Comparison of ENCODE assay signal across 31 cellular contexts in the genomic region with DNA sequence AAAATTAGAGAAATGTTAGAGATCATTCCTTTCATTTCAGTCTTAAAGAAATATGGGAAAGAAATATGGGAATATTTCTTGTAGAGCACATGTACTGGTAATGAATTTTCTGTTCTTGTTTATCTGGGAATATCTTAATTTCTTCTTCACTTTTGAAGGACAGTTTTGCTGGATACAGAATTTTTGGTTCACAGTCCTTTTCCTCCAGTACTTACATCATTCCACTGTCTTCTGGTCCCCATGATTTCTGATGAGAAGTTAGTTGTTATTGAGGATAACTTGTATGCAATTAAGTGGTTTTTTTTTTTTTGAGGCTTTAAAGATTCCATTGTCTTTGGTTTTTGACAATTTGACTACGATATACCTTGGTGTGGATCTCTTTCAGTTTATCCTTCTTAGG. TPM values are rescaled to one million over a fixed set of nuclear protein-coding genes. Genes with fewer than 3 reads are reported as not detected.
"Had no signal": no experiment of that assay in that cellular context is flagged by ENCODE, and none has a peak within 500 bp of the region (broad histone marks: within the 10 kb centered on the region; RNA-seq: fewer than 3 reads in every experiment).

No MANE protein-coding gene starts in this region.

- H3K4me3 Mint-ChIP-seq: stimulated activated effector memory CD8-positive, alpha-beta T cell treated with anti-CD3 and anti-CD28 coated beads, Interleukin-12 subunit alpha, Interleukin-12 subunit beta, amount 100 ng/mL, for 72 hours; stimulated activated memory B cell treated with anti-CD40 and anti-IgM and Interleukin-4, amounts not matched to agents 10 μg/mL and 1 μg/mL and 100 μg/mL, for 72 hours; stimulated activated naive B cell treated with anti-CD40 and anti-IgM and Interleukin-4, amounts not matched to agents 10 μg/mL and 1 μg/mL and 100 μg/mL, for 72 hours; stimulated activated naive CD8-positive, alpha-beta T cell treated with anti-CD3 and anti-CD28 coated beads, Interleukin-15, amount 100 ng/mL, for 72 hours; stimulated activated naive CD8-positive, alpha-beta T cell treated with anti-CD3 and anti-CD28 coated beads, Interleukin-15, Interleukin-2, amounts not matched to agents 100 ng/mL and 50 ng/mL, for 24 hours; type B pancreatic cell had no signal

- H3K27me3 ChIP-seq: suprapubic skin, testis, thyroid gland, tibial nerve, transverse colon, upper lobe of left lung, upper lobe of right lung, uterus, vagina had no signal

- H3K36me3 Mint-ChIP-seq: stimulated activated effector memory CD8-positive, alpha-beta T cell treated with anti-CD3 and anti-CD28 coated beads, Interleukin-12 subunit alpha, Interleukin-12 subunit beta, amount 100 ng/mL, for 72 hours; type B pancreatic cell had no signal

- H3K9me3 Mint-ChIP-seq: type B pancreatic cell had no signal

- DNase-seq: stimulated activated CD4-positive, alpha-beta T cell treated with anti-CD3 and anti-CD28 coated beads, Interleukin-2, amount 100 ng/mL, for 48 hours; stimulated activated CD4-positive, alpha-beta T cell treated with anti-CD3 and anti-CD28 coated beads, Interleukin-4, amount 100 ng/mL, for 1 hour; stimulated activated CD4-positive, alpha-beta T cell treated with anti-CD3 and anti-CD28 coated beads, Interleukin-4, amount 100 ng/mL, for 24 hours; stimulated activated CD4-positive, alpha-beta T cell treated with anti-CD3 and anti-CD28 coated beads, Interleukin-4, amount 100 ng/mL, for 4 hours; stimulated activated CD8-positive, alpha-beta memory T cell treated with anti-CD3 and anti-CD28 coated beads, Interleukin-4, amount 100 ng/mL, for 48 hours; stimulated activated naive B cell treated with anti-CD40 and anti-IgM and Interleukin-4, amounts not matched to agents 10 μg/mL and 1 μg/mL and 100 μg/mL, for 72 hours; stimulated activated naive CD4-positive, alpha-beta T cell; stimulated activated naive CD4-positive, alpha-beta T cell treated with Interleukin-2 at 50 U/mL for 16 hours; stimulated activated naive CD8-positive, alpha-beta T cell treated with anti-CD3 and anti-CD28 coated beads, Interleukin-15, amount 100 ng/mL, for 72 hours; stimulated activated naive CD8-positive, alpha-beta T cell treated with anti-CD3 and anti-CD28 coated beads, Interleukin-15, Interleukin-2, amounts not matched to agents 100 U/mL and 50 U/mL, for 24 hours; stomach; substantia nigra; testis; thyroid gland; tibial artery; transverse colon; trophoblast cell; upper lobe of left lung; upper lobe of right lung; uterus had no signal

- H3K36me3 ChIP-seq: stomach, suprapubic skin, thoracic aorta, thyroid gland, tibial artery, tibial nerve, transverse colon, upper lobe of left lung, upper lobe of right lung, uterus, vagina had no signal

- H3K27me3 Mint-ChIP-seq: stimulated activated memory B cell treated with anti-CD40 and anti-IgM and Interleukin-4, amounts not matched to agents 10 μg/mL and 1 μg/mL and 100 μg/mL, for 72 hours; stimulated activated naive B cell treated with anti-CD40 and anti-IgM and Interleukin-4, amounts not matched to agents 10 μg/mL and 1 μg/mL and 100 μg/mL, for 72 hours; stimulated activated naive CD8-positive, alpha-beta T cell treated with anti-CD3 and anti-CD28 coated beads, Interleukin-15, amount 100 ng/mL, for 72 hours; stimulated activated naive CD8-positive, alpha-beta T cell treated with anti-CD3 and anti-CD28 coated beads, Interleukin-15, Interleukin-2, amounts not matched to agents 100 ng/mL and 50 ng/mL, for 24 hours had no signal

- H3K27ac Mint-ChIP-seq: stimulated activated effector memory CD8-positive, alpha-beta T cell treated with anti-CD3 and anti-CD28 coated beads, Interleukin-12 subunit alpha, Interleukin-12 subunit beta, amount 100 ng/mL, for 72 hours; stimulated activated memory B cell treated with anti-CD40 and anti-IgM and Interleukin-4, amounts not matched to agents 10 μg/mL and 1 μg/mL and 100 μg/mL, for 72 hours; stimulated activated naive CD8-positive, alpha-beta T cell treated with anti-CD3 and anti-CD28 coated beads, Interleukin-15, amount 100 ng/mL, for 72 hours; type B pancreatic cell had no signal

- H3K4me3 ChIP-seq: stomach, suprapubic skin, testis, thoracic aorta, thyroid gland, tibial artery, tibial nerve, transverse colon, upper lobe of left lung, upper lobe of right lung, uterus, vagina had no signal

- ATAC-seq: stimulated activated effector memory CD8-positive, alpha-beta T cell treated with anti-CD3 and anti-CD28 coated beads, Interleukin-12 subunit alpha, Interleukin-12 subunit beta, amount 100 ng/mL, for 72 hours; stimulated activated memory B cell treated with anti-CD40 and anti-IgM and Interleukin-4, amounts not matched to agents 10 μg/mL and 1 μg/mL and 100 μg/mL, for 72 hours; stimulated activated naive B cell treated with anti-CD40 and anti-IgM and Interleukin-4, amounts not matched to agents 10 μg/mL and 1 μg/mL and 100 μg/mL, for 72 hours; stimulated activated naive CD8-positive, alpha-beta T cell treated with anti-CD3 and anti-CD28 coated beads, Interleukin-15, amount 100 ng/mL, for 72 hours; stimulated activated naive CD8-positive, alpha-beta T cell treated with anti-CD3 and anti-CD28 coated beads, Interleukin-15, Interleukin-2, amounts not matched to agents 100 U/mL and 50 U/mL, for 24 hours; upper lobe of right lung had no signal

- H3K27ac ChIP-seq: stomach, suprapubic skin, testis, thoracic aorta, thyroid gland, tibial artery, tibial nerve, transverse colon, upper lobe of right lung, uterus, vagina had no signal

- FAIRE-seq: urothelium cell line had no signal

- H3K4me1 ChIP-seq: stomach, suprapubic skin, testis, thyroid gland, tibial artery, tibial nerve, transverse colon, upper lobe of left lung, upper lobe of right lung, uterus, vagina had no signal

- H3K9me3 ChIP-seq: testis, thyroid gland, transverse colon, upper lobe of right lung, uterus, vagina had no signal

RNA-seq across cellular contexts. Expression of a gene that starts 11.0 kb away (rescaled TPM):
- total RNA-seq: temporal lobe, thoracic aorta, urinary bladder, uterus had no signal
